ENCODE assay signal across 8 cellular contexts in genomic region chr19:35693835-35694599, GRCh38. TPM values are rescaled to one million over a fixed set of nuclear protein-coding genes. Genes with fewer than 3 reads are reported as not detected.
A peak's percentile ranks its signal among the peaks of the same experiment; 100 is the strongest.
DNase-seq lines count a peak whose midpoint lies in the region; ATAC-seq, FAIRE-seq and TF ChIP-seq lines count a peak whose summit lies in the region.

No MANE protein-coding gene starts in this region.

- H3K9me3 Mint-ChIP-seq in chondrocyte (ENCODE audit: low read depth) = no peaks in the 10 kb centered on the region

- peak; percentile 95 for DNase-seq in Ammon's horn (ENCODE audit: low spot score)
- peak; percentile 92 for DNase-seq in GM19239 (ENCODE audit: insufficient read length, low spot score)
- DNase-seq in NCI-H524 (lab: John Stamatoyannopoulos, UW) = peak; percentile 78 to 87
- DNase-seq in activated CD4-positive, alpha-beta T cell treated with anti-CD3 and anti-CD28 coated beads for 24 hours (ENCODE audit: low read depth in 2 of 2) = peak; percentile 90 to 93
- no peak for DNase-seq in chondrocyte (ENCODE audit: low spot score)
- peak; percentile 84 to 87 (median 87) for DNase-seq in right lobe of liver
- peak; percentile 84 for DNase-seq in stimulated activated CD8-positive, alpha-beta memory T cell treated with anti-CD3 and anti-CD28 coated beads, Interleukin-12 subunit alpha, Interleukin-12 subunit beta, amount 100 ng/mL, for 1 hour (ENCODE audit: low read depth)

- FAIRE-seq in GM19239 (lab: Jason Lieb, UNC) = peak; percentile 93

- H3K36me3 ChIP-seq in right lobe of liver = no peaks in the 10 kb centered on the region

- WGBS in right lobe of liver (ENCODE audit: insufficient coverage, low coverage, low lambda C conversion rate, missing lambda C conversion rate) = 20% methylated on average over 7 of the region's 8 CpGs

- H3K27ac Mint-ChIP-seq in chondrocyte (ENCODE audit: unreplicated experiment) = no peak overlapping the region

- H3K27ac ChIP-seq in right lobe of liver = no peak overlapping the region

- H3K4me3 ChIP-seq in right lobe of liver = no peak overlapping the region

- no peak overlapping the region for H3K4me3 Mint-ChIP-seq in chondrocyte (ENCODE audit: unreplicated experiment)

- TF ChIP-seq CTCF in chondrocyte (IDR thresholded peaks at IDR 0.05) (peak; percentile 94), right lobe of liver (IDR thresholded peaks at IDR 0.05) (peak; percentile 95 to 99 (median 96))

- no peaks in the 10 kb centered on the region for H3K27me3 Mint-ChIP-seq in chondrocyte (ENCODE audit: low read depth)

- H3K27me3 ChIP-seq in right lobe of liver = no peaks in the 10 kb centered on the region

- no peaks in the 10 kb centered on the region for H3K4me1 ChIP-seq in right lobe of liver

- ATAC-seq in HG03442 (IDR thresholded peaks at IDR 0.05; ENCODE audit: unreplicated experiment) (peak; percentile 75), right lobe of liver (peak; percentile 100)

- TF ChIP-seq POLR2A in right lobe of liver (IDR thresholded peaks at IDR 0.05) = no peak

- intact Hi-C loops in right lobe of liver (cut with DNase I) = loop anchor here (10.0 kb wide), 2 partner anchors 131 to 141 kb away; no protein-coding TSS in a partner anchor

- H3K9me3 ChIP-seq in right lobe of liver = no peaks in the 10 kb centered on the region

- no peaks in the 10 kb centered on the region for H3K36me3 Mint-ChIP-seq in chondrocyte (ENCODE audit: low read depth)

- peaks cover 6% of the 10 kb centered on the region for H3K4me1 Mint-ChIP-seq in chondrocyte (ENCODE audit: low read depth)

RNA-seq across cellular contexts. Expression of gene ZBTB32, which starts 10.3 kb away (rescaled TPM):
- total RNA-seq in chondrocyte (not detected in 3 replicates), right lobe of liver (under 1 TPM in 1 of 6 experiments, not detected in 5; 0.15 TPM)

RNA-seq across cellular contexts. Expression of gene KMT2B, which starts 23.8 kb away (rescaled TPM):
- total RNA-seq in chondrocyte (27.3 to 31.5 TPM (median 30.8 TPM) in 3 replicates), right lobe of liver (10 to 100 TPM; 10.5 to 23.1 (median 15.0) TPM)

RNA-seq across cellular contexts. Expression of gene UPK1A, which starts 27.7 kb away (rescaled TPM):
- total RNA-seq in chondrocyte = 0.65 TPM in 1 of 3 replicates, not detected in the others
- under 1 TPM in 1 of 6 experiments, not detected in 5; 0.27 TPM for total RNA-seq in right lobe of liver

RNA-seq across cellular contexts. Expression of gene COX6B1, which starts 45.9 kb away (rescaled TPM):
- total RNA-seq in chondrocyte (266 to 279 TPM (median 268 TPM) in 3 replicates), right lobe of liver (100 to 1,000 TPM; 189 to 697 (median 228) TPM)

RNA-seq across cellular contexts. Expression of gene IGFLR1, which starts 48.2 kb away (rescaled TPM):
- total RNA-seq in chondrocyte (0.59 to 1.4 TPM (median 0.99 TPM) in 3 replicates), right lobe of liver (10 to 100 TPM; 16.3 to 58.9 (median 29.3) TPM)
